In genomic region chr22:23225724-23226496, GRCh38 we compare ENCODE assay signal across 1 cellular context.
TF ChIP-seq lines count a peak whose summit lies in the region.

No MANE protein-coding gene starts in this region.

TF ChIP-seq in SK-N-SH treated with all-trans-retinoic acid at 6 μM for 48 hours, 23 proteins besides CTCF, POLR2A, EP300 and RAD21 (continued from another document):
- TF ChIP-seq CSRNP3 (CRISPR knock-in tag; IDR thresholded peaks at IDR 0.05), result no peak
- no peak for TF ChIP-seq RARB (CRISPR knock-in tag; IDR thresholded peaks at IDR 0.05)
- no peak for TF ChIP-seq ZNF8 (CRISPR knock-in tag; IDR thresholded peaks at IDR 0.05)
